1 cellular context compared by ENCODE assay signal in genomic region chr1:161227196-161227871, GRCh38.
TF ChIP-seq lines count a peak whose summit lies in the region.

No MANE protein-coding gene starts in this region.

TF ChIP-seq in GM12878, 131 proteins besides CTCF, POLR2A, EP300 and RAD21:
- peak; percentile 89; the same call in 1 of the 2 replicates for TF ChIP-seq SMC3 (IDR thresholded peaks at IDR 0.05; ENCODE audit: borderline replicate concordance, low read length)
- TF ChIP-seq, protein P1, sequence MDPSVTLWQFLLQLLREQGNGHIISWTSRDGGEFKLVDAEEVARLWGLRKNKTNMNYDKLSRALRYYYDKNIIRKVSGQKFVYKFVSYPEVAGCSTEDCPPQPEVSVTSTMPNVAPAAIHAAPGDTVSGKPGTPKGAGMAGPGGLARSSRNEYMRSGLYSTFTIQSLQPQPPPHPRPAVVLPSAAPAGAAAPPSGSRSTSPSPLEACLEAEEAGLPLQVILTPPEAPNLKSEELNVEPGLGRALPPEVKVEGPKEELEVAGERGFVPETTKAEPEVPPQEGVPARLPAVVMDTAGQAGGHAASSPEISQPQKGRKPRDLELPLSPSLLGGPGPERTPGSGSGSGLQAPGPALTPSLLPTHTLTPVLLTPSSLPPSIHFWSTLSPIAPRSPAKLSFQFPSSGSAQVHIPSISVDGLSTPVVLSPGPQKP (IDR thresholded peaks at IDR 0.05; ENCODE audit: low read depth, low read length) = peak; percentile 13; the same call in 1 of the 2 replicates
- TF ChIP-seq KAT2A (conservative IDR thresholded peaks at IDR 0.05; ENCODE audit: control insufficient read depth, low read depth, low read length) = no peak
- TF ChIP-seq, protein P2, sequence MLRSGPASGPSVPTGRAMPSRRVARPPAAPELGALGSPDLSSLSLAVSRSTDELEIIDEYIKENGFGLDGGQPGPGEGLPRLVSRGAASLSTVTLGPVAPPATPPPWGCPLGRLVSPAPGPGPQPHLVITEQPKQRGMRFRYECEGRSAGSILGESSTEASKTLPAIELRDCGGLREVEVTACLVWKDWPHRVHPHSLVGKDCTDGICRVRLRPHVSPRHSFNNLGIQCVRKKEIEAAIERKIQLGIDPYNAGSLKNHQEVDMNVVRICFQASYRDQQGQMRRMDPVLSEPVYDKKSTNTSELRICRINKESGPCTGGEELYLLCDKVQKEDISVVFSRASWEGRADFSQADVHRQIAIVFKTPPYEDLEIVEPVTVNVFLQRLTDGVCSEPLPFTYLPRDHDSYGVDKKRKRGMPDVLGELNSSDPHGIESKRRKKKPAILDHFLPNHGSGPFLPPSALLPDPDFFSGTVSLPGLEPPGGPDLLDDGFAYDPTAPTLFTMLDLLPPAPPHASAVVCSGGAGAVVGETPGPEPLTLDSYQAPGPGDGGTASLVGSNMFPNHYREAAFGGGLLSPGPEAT (IDR thresholded peaks at IDR 0.05; ENCODE audit: low read depth) = peak; percentile 54; the same call in 1 of the 2 replicates
- peak; percentile 56 for TF ChIP-seq EED (IDR thresholded peaks at IDR 0.05; ENCODE audit: low read depth)
- TF ChIP-seq ATF3 (IDR thresholded peaks at IDR 0.05; ENCODE audit: borderline replicate concordance, extremely low read depth, low read depth, low read length) = no peak
- TF ChIP-seq YY1 (IDR thresholded peaks at IDR 0.05; ENCODE audit: low read depth, low read length) = 0 out of 2 replicates have a peak, but pooled peaks have one; percentile 65
- TF ChIP-seq ESRRA (IDR thresholded peaks at IDR 0.05; ENCODE audit: low read length) = peak; percentile 64; the same call in 1 of the 2 replicates
- peak; percentile 29; the same call in 1 of the 2 replicates for TF ChIP-seq ZNF384 (IDR thresholded peaks at IDR 0.05; ENCODE audit: borderline replicate concordance, low read depth, low read length)
- TF ChIP-seq SRF (IDR thresholded peaks at IDR 0.05; ENCODE audit: low read depth in 2 of 2, low read length in 2 of 2) = peak; percentile 59 to 72; a peak in 3 of 4 replicates
- TF ChIP-seq NBN (IDR thresholded peaks at IDR 0.05) = peak; percentile 70
- TF ChIP-seq IKZF1 (conservative IDR thresholded peaks at IDR 0.05) = peak; percentile 77
- TF ChIP-seq SMARCA5 (IDR thresholded peaks at IDR 0.05) = peak; percentile 53; the same call in 1 of the 2 replicates
- peak; percentile 96 for TF ChIP-seq SPI1 (IDR thresholded peaks at IDR 0.05; ENCODE audit: borderline replicate concordance, insufficient read depth, low read depth, low read length)
- TF ChIP-seq IRF5 (IDR thresholded peaks at IDR 0.05; ENCODE audit: borderline replicate concordance) = no peak
- TF ChIP-seq, protein P3, sequence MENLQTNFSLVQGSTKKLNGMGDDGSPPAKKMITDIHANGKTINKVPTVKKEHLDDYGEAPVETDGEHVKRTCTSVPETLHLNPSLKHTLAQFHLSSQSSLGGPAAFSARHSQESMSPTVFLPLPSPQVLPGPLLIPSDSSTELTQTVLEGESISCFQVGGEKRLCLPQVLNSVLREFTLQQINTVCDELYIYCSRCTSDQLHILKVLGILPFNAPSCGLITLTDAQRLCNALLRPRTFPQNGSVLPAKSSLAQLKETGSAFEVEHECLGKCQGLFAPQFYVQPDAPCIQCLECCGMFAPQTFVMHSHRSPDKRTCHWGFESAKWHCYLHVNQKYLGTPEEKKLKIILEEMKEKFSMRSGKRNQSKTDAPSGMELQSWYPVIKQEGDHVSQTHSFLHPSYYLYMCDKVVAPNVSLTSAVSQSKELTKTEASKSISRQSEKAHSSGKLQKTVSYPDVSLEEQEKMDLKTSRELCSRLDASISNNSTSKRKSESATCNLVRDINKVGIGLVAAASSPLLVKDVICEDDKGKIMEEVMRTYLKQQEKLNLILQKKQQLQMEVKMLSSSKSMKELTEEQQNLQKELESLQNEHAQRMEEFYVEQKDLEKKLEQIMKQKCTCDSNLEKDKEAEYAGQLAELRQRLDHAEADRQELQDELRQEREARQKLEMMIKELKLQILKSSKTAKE (IDR thresholded peaks at IDR 0.05; ENCODE audit: low read depth, poor library complexity, severe bottlenecking) = no peak
- no peak for TF ChIP-seq BCL3 (IDR thresholded peaks at IDR 0.05; ENCODE audit: borderline replicate concordance, insufficient read depth, low read depth, low read length, poor library complexity, severe bottlenecking)
- peak; percentile 75 for TF ChIP-seq MEF2B (IDR thresholded peaks at IDR 0.05; ENCODE audit: partially characterized antibody, poor library complexity, severe bottlenecking)
- TF ChIP-seq MEF2A (IDR thresholded peaks at IDR 0.05; ENCODE audit: insufficient read depth, low read depth, low read length) = peak; percentile 86
- TF ChIP-seq IKZF2 (IDR thresholded peaks at IDR 0.05) = peak; percentile 53 to 57; a peak in 3 of 4 replicates
